Comparison of ENCODE assay signal across 15 cellular contexts in the genomic region with DNA sequence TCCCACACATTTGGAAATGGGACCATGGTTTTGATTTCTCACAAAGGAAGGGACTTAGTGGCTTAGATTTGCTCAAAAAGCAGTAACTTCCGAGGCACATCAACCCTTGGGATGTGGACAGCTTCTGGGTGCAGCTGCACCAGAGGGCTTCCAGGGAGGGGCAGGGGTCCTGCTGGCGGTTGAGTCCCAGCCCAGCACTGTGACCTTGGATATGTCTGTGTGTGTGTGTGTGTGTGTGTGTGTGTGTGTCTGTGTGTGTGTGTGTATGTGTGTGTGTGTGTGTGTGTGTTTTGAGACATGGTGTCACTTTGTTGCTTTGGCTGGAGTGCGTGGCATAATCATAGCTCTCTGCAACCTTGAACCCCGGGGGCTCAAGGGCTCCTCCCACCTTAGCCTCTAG.
"Had no signal": no experiment of that assay in that cellular context is flagged by ENCODE, and none has a peak within 500 bp of the region (broad histone marks: within the 10 kb centered on the region; RNA-seq: fewer than 3 reads in every experiment).

No MANE protein-coding gene starts in this region.

- DNase-seq: activated CD4-positive, alpha-beta T cell treated with anti-CD3 and anti-CD28 coated beads, Interleukin-2, amount 50 U/mL, for 4 hours; activated CD8-positive, alpha-beta memory T cell treated with anti-CD3 and anti-CD28 coated beads, Interleukin-2, amount 50 U/mL, for 48 hours; activated naive CD4-positive, alpha-beta T cell treated with anti-CD3 and anti-CD28 coated beads for 36 hours; adrenal gland; dorsolateral prefrontal cortex; mesendoderm; naive thymus-derived CD4-positive, alpha-beta T cell; stimulated activated CD4-positive, alpha-beta T cell treated with anti-CD3 and anti-CD28 coated beads, Interleukin-4, amount 100 ng/mL, for 4 hours; stimulated activated naive CD4-positive, alpha-beta T cell; T-cell had no signal

- H3K27me3 Mint-ChIP-seq: naive thymus-derived CD4-positive, alpha-beta T cell; T-cell had no signal

- H3K36me3 ChIP-seq: adrenal gland, pancreas had no signal

- H3K9me3 Mint-ChIP-seq: activated naive CD4-positive, alpha-beta T cell treated with anti-CD3 and anti-CD28 coated beads for 36 hours; naive thymus-derived CD4-positive, alpha-beta T cell; T-cell had no signal

- H3K4me3 ChIP-seq: adrenal gland, dorsolateral prefrontal cortex, pancreas had no signal

- ATAC-seq: activated CD4-positive, CD25-positive, alpha-beta regulatory T cell treated with anti-CD3 and anti-CD28 coated beads, Interleukin-2, amount 50 U/mL, for 24 hours; naive thymus-derived CD4-positive, alpha-beta T cell; pancreas; sciatic nerve; SK-N-SH treated with all-trans-retinoic acid at 6 μM for 48 hours; T-cell had no signal

- H3K27ac ChIP-seq: dorsolateral prefrontal cortex, neutrophil, pancreas had no signal

- H3K9me3 ChIP-seq: adrenal gland, neutrophil, pancreas had no signal

- H3K27me3 ChIP-seq: adrenal gland, dorsolateral prefrontal cortex, neutrophil, pancreas had no signal

- H3K4me3 Mint-ChIP-seq: activated naive CD4-positive, alpha-beta T cell treated with anti-CD3 and anti-CD28 coated beads for 36 hours had no signal
